Comparison of ENCODE assay signal across 1 cellular context in genomic region chr7:95434501-95435421, GRCh38.
TF ChIP-seq lines count a peak whose summit lies in the region.

Gene PON2, minus strand, starts transcription at chr7:95435028. Its CDS starts 77 bp downstream, at chr7:95434951.

TF ChIP-seq in A549, 52 proteins besides CTCF, POLR2A, EP300 and RAD21 (continued from another document):
- TF ChIP-seq E2F6 (IDR thresholded peaks at IDR 0.05; ENCODE audit: borderline replicate concordance, low read depth) (peak; percentile 80; the same call in 1 of the 2 replicates), ZFP36 (IDR thresholded peaks at IDR 0.05; ENCODE audit: borderline replicate concordance, partially characterized antibody) (no peak), RNF2 (IDR thresholded peaks at IDR 0.05; ENCODE audit: borderline replicate concordance, low read depth) (no peak), MYC (IDR thresholded peaks at IDR 0.05; ENCODE audit: borderline replicate concordance, low read length) (peak; percentile 94), HOXB5 (CRISPR knock-in tag; IDR thresholded peaks at IDR 0.05) (peak; percentile 50; the same call in 1 of the 2 replicates), CHD4 (IDR thresholded peaks at IDR 0.05; ENCODE audit: borderline replicate concordance) (no peak), MAFK (IDR thresholded peaks at IDR 0.05; ENCODE audit: partially characterized antibody) (no peak), FOXS1 (CRISPR knock-in tag; IDR thresholded peaks at IDR 0.05) (no peak), FOSL2 (IDR thresholded peaks at IDR 0.05) (no peak), FOSL2 (CRISPR knock-in tag; IDR thresholded peaks at IDR 0.05) (peak; percentile 58), HOXA7 (CRISPR knock-in tag; IDR thresholded peaks at IDR 0.05) (peak; percentile 51; the same call in 1 of the 2 replicates), JUNB (IDR thresholded peaks at IDR 0.05) (no peak), CBX8 (IDR thresholded peaks at IDR 0.05) (no peak), ATOH8 (CRISPR knock-in tag; IDR thresholded peaks at IDR 0.05; ENCODE audit: low read depth) (no peak), BCL3 (IDR thresholded peaks at IDR 0.05) (peak; percentile 79; the same call in 1 of the 3 replicates), SMC3 (IDR thresholded peaks at IDR 0.05) (no peak; the same call in 1 of the 3 replicates), REST (IDR thresholded peaks at IDR 0.05) (no peak), POLR2AphosphoS2 (conservative IDR thresholded peaks at IDR 0.05; ENCODE audit: low read length) (no peak), PBX3 (IDR thresholded peaks at IDR 0.05) (no peak), FOSB (CRISPR knock-in tag; IDR thresholded peaks at IDR 0.05) (no peak), EHMT2 (IDR thresholded peaks at IDR 0.05; ENCODE audit: low read depth) (no peak), GATA3 (IDR thresholded peaks at IDR 0.05; ENCODE audit: borderline replicate concordance) (peak; percentile 30; the same call in 1 of the 2 replicates), RCOR1 (IDR thresholded peaks at IDR 0.05; ENCODE audit: low read depth, low read length) (no peak), HEYL (CRISPR knock-in tag; IDR thresholded peaks at IDR 0.05) (no peak), HDAC2 (IDR thresholded peaks at IDR 0.05) (no peak), KDM1A (IDR thresholded peaks at IDR 0.05; ENCODE audit: low read depth) (no peak), KDM5A (IDR thresholded peaks at IDR 0.05) (no peak), NFE2L2 (conservative IDR thresholded peaks at IDR 0.05; ENCODE audit: low read length) (no peak), EHF (CRISPR knock-in tag; IDR thresholded peaks at IDR 0.05) (0 out of 2 replicates have a peak, but pooled peaks have one; percentile 23), TFCP2L1 (CRISPR knock-in tag; IDR thresholded peaks at IDR 0.05) (no peak), CEBPB (IDR thresholded peaks at IDR 0.05) (peak in 1 of 2 experiments; percentile 11; a peak in 1 of 4 replicates), ELK1 (IDR thresholded peaks at IDR 0.05; ENCODE audit: low read depth, low read length) (no peak), ESRRA (IDR thresholded peaks at IDR 0.05; ENCODE audit: borderline replicate concordance, low read length) (no peak), CHD2 (IDR thresholded peaks at IDR 0.05; ENCODE audit: low read length, partially characterized antibody) (no peak), TP53 (CRISPR knock-in tag; IDR thresholded peaks at IDR 0.05) (0 out of 2 replicates have a peak, but pooled peaks have one; percentile 14), SREBF2 (IDR thresholded peaks at IDR 0.05) (no peak)
